ENCODE assay signal across 1 cellular context in genomic region chr22:21694795-21695431, GRCh38.
TF ChIP-seq lines count a peak whose summit lies in the region.

No MANE protein-coding gene starts in this region.

TF ChIP-seq in HepG2, 621 proteins besides CTCF, POLR2A, EP300 and RAD21:
- no peak for TF ChIP-seq BATF2 (CRISPR knock-in tag; IDR thresholded peaks at IDR 0.05)
- TF ChIP-seq AGO2 (optimal IDR thresholded peaks at IDR 0.05; ENCODE audit: low read depth, low read length): peak; percentile 68
